In the genomic region with DNA sequence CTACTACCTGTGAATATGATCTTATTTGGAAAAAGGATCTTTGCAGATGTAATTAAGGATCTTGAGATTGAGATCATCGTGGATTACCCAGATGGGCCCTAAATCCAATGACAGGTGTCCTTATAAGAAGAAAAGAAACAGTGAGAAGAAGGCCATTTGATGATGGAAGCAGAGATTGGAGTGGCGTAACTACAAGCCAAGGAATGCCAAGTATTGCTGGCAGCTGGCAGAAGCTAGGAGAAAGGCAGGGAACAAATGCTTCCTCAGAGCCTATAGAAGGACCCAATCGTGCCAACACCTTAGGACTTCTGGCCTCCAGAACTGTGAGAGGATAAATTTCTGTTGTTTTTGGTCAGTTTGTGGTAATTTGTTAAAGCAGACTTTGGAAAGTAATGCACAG, we compare ENCODE assay signal across 37 cellular contexts.
"Had no signal": no experiment of that assay in that cellular context is flagged by ENCODE, and none has a peak within 500 bp of the region (broad histone marks: within the 10 kb centered on the region; RNA-seq: fewer than 3 reads in every experiment).

No MANE protein-coding gene starts in this region.

- H3K4me1 ChIP-seq: adrenal gland, body of pancreas, breast epithelium had no signal

- DNase-seq: activated B cell treated with CpG ODN at 0.5 μM for 24 hours; activated CD4-positive, alpha-beta memory T cell treated with anti-CD3 and anti-CD28 coated beads for 36 hours; activated CD4-positive, alpha-beta T cell treated with anti-CD3 and anti-CD28 coated beads for 4 hours; activated CD4-positive, alpha-beta T cell treated with anti-CD3 and anti-CD28 coated beads, Interleukin-2, amount 50 U/mL, for 1 hour; activated CD4-positive, alpha-beta T cell treated with anti-CD3 and anti-CD28 coated beads, Interleukin-2, amount 50 U/mL, for 4 hours; activated CD4-positive, CD25-positive, alpha-beta regulatory T cell treated with anti-CD3 and anti-CD28 coated beads, Interleukin-2, amount 50 U/mL, for 72 hours; activated CD8-positive, alpha-beta memory T cell treated with anti-CD3 and anti-CD28 coated beads, Interleukin-2, amount 50 U/mL, for 4 hours; activated CD8-positive, alpha-beta T cell treated with anti-CD3 and anti-CD28 coated beads for 36 hours; activated effector memory CD4-positive, alpha-beta T cell treated with anti-CD3 and anti-CD28 coated beads, Interleukin-2, amount 50 U/mL, for 16 hours; activated gamma-delta T cell treated with Interleukin-2 at 50 U/mL for 16 hours; activated naive CD4-positive, alpha-beta T cell; activated naive CD4-positive, alpha-beta T cell treated with anti-CD3 and anti-CD28 coated beads for 36 hours; activated naive CD4-positive, alpha-beta T cell treated with anti-CD3 and anti-CD28 coated beads, Interleukin-2, amount 50 U/mL, for 16 hours; activated naive CD8-positive, alpha-beta T cell treated with anti-CD3 and anti-CD28 coated beads for 36 hours; activated T-cell treated with anti-CD3 and anti-CD28 coated beads for 4 hours; activated T-cell treated with anti-CD3 and anti-CD28 coated beads, Interleukin-2, amount 50 U/mL, for 1 hour; activated T-cell treated with anti-CD3 and anti-CD28 coated beads, Interleukin-2, amount 50 U/mL, for 4 hours; activated T-cell treated with anti-CD3 and anti-CD28 coated beads, Interleukin-2, amount 50 U/mL, for 72 hours; adrenal gland; amniotic stem cell; aorta; body of pancreas; brain microvascular endothelial cell; cerebellar nuclear complex; T-helper 1 cell; T-helper 2 cell; T-helper 9 cell had no signal

- H3K27me3 Mint-ChIP-seq: activated CD4-positive, alpha-beta memory T cell treated with anti-CD3 and anti-CD28 coated beads for 36 hours; activated CD8-positive, alpha-beta T cell treated with anti-CD3 and anti-CD28 coated beads for 36 hours; activated naive CD8-positive, alpha-beta T cell treated with anti-CD3 and anti-CD28 coated beads for 36 hours; central memory CD8-positive, alpha-beta T cell had no signal

- H3K36me3 Mint-ChIP-seq: activated CD4-positive, alpha-beta memory T cell treated with anti-CD3 and anti-CD28 coated beads for 36 hours; activated naive CD4-positive, alpha-beta T cell treated with anti-CD3 and anti-CD28 coated beads, Interleukin-2, amount 50 U/mL, for 72 hours; activated naive CD8-positive, alpha-beta T cell treated with anti-CD3 and anti-CD28 coated beads for 36 hours had no signal

- H3K9me3 ChIP-seq: adrenal gland, body of pancreas, breast epithelium had no signal

- H3K4me1 Mint-ChIP-seq: activated B cell treated with CpG ODN at 0.5 μM for 24 hours; activated CD4-positive, alpha-beta T cell treated with anti-CD3 and anti-CD28 coated beads, Interleukin-2, amount 10 ng/mL, durations not matched to agents 24 days and 14 days; activated naive CD8-positive, alpha-beta T cell treated with anti-CD3 and anti-CD28 coated beads for 36 hours; activated T-helper 17 cell treated with anti-CD3 and anti-CD28 coated beads, Interleukin-2, amount 50 U/mL, for 72 hours; central memory CD8-positive, alpha-beta T cell had no signal

- ATAC-seq: activated CD8-positive, alpha-beta T cell treated with anti-CD3 and anti-CD28 coated beads for 36 hours; activated naive CD4-positive, alpha-beta T cell treated with anti-CD3 and anti-CD28 coated beads, Interleukin-2, amount 50 U/mL, for 72 hours; activated T-cell treated with anti-CD3 and anti-CD28 coated beads, Interleukin-2, amount 50 U/mL, for 4 hours; activated T-cell treated with anti-CD3 and anti-CD28 coated beads, Interleukin-2, amount 50 U/mL, for 72 hours; activated T-helper 17 cell treated with anti-CD3 and anti-CD28 coated beads, Interleukin-2, amount 50 U/mL, for 72 hours; body of pancreas had no signal

- H3K9me3 Mint-ChIP-seq: activated B cell treated with CpG ODN at 0.5 μM for 24 hours; activated CD4-positive, alpha-beta memory T cell treated with anti-CD3 and anti-CD28 coated beads for 36 hours; activated CD4-positive, alpha-beta T cell treated with anti-CD3 and anti-CD28 coated beads, Interleukin-2, amount 10 ng/mL, durations not matched to agents 24 days and 14 days; activated CD8-positive, alpha-beta T cell treated with anti-CD3 and anti-CD28 coated beads for 36 hours; activated naive CD4-positive, alpha-beta T cell treated with anti-CD3 and anti-CD28 coated beads for 36 hours; activated naive CD4-positive, alpha-beta T cell treated with anti-CD3 and anti-CD28 coated beads, Interleukin-2, amount 50 U/mL, for 72 hours; activated naive CD8-positive, alpha-beta T cell treated with anti-CD3 and anti-CD28 coated beads for 36 hours; activated T-cell treated with anti-CD3 and anti-CD28 coated beads, Interleukin-2, amount 50 U/mL, for 4 hours; activated T-cell treated with anti-CD3 and anti-CD28 coated beads, Interleukin-2, amount 50 U/mL, for 72 hours; activated T-helper 1 cell treated with anti-CD3 and anti-CD28 coated beads, Interleukin-12 subunit alpha, Interleukin-12 subunit beta, Interleukin-2, Interleukin-4 antibody, amounts not matched to agents 30 ng/mL and 10 ng/mL and 1 ng/mL, durations not matched to agents 14 hours and 24 hours and 36 hours; activated T-helper 17 cell treated with anti-CD3 and anti-CD28 coated beads, Interleukin-2, amount 50 U/mL, for 72 hours; central memory CD8-positive, alpha-beta T cell; T-helper 1 cell treated with Interleukin-12 subunit alpha and Interleukin-12 subunit beta and Interleukin-4 antibody, amounts not matched to agents 30 μg/mL and 1 μg/mL, for 36 hours; T-helper 2 cell treated with Interferon-gamma antibody and Interleukin-4, amounts not matched to agents 5 μg/mL and 100 μg/mL, for 36 hours had no signal

- H3K36me3 ChIP-seq: adrenal gland, brain microvascular endothelial cell, breast epithelium, cardiac muscle cell had no signal

- H3K27ac ChIP-seq: adrenal gland, body of pancreas, brain microvascular endothelial cell, breast epithelium, cardiac muscle cell, VCaP had no signal

- H3K4me3 Mint-ChIP-seq: activated B cell treated with CpG ODN at 0.5 μM for 24 hours; activated CD4-positive, alpha-beta memory T cell treated with anti-CD3 and anti-CD28 coated beads for 36 hours; activated CD4-positive, alpha-beta T cell treated with anti-CD3 and anti-CD28 coated beads, Interleukin-2, amount 10 ng/mL, durations not matched to agents 24 days and 14 days; activated CD8-positive, alpha-beta T cell treated with anti-CD3 and anti-CD28 coated beads for 36 hours; activated naive CD4-positive, alpha-beta T cell treated with anti-CD3 and anti-CD28 coated beads for 36 hours; activated naive CD8-positive, alpha-beta T cell treated with anti-CD3 and anti-CD28 coated beads for 36 hours; activated T-cell treated with anti-CD3 and anti-CD28 coated beads, Interleukin-2, amount 50 U/mL, for 4 hours; activated T-cell treated with anti-CD3 and anti-CD28 coated beads, Interleukin-2, amount 50 U/mL, for 72 hours; activated T-helper 1 cell treated with anti-CD3 and anti-CD28 coated beads, Interleukin-12 subunit alpha, Interleukin-12 subunit beta, Interleukin-2, Interleukin-4 antibody, amounts not matched to agents 30 ng/mL and 10 ng/mL and 1 ng/mL, durations not matched to agents 14 hours and 24 hours and 36 hours; activated T-helper 17 cell treated with anti-CD3 and anti-CD28 coated beads, Interleukin-2, amount 50 U/mL, for 72 hours; central memory CD8-positive, alpha-beta T cell; T-helper 1 cell treated with Interleukin-12 subunit alpha and Interleukin-12 subunit beta and Interleukin-4 antibody, amounts not matched to agents 30 μg/mL and 1 μg/mL, for 36 hours; T-helper 2 cell treated with Interferon-gamma antibody and Interleukin-4, amounts not matched to agents 5 μg/mL and 100 μg/mL, for 36 hours had no signal

- H3K4me3 ChIP-seq: adrenal gland, body of pancreas, breast epithelium, cardiac muscle cell had no signal

- H3K27me3 ChIP-seq: adrenal gland, body of pancreas, brain microvascular endothelial cell, breast epithelium, cardiac muscle cell had no signal

- H3K27ac Mint-ChIP-seq: activated B cell treated with CpG ODN at 0.5 μM for 24 hours; activated CD4-positive, alpha-beta memory T cell treated with anti-CD3 and anti-CD28 coated beads for 36 hours; activated CD4-positive, alpha-beta T cell treated with anti-CD3 and anti-CD28 coated beads, Interleukin-2, amount 10 ng/mL, durations not matched to agents 24 days and 14 days; activated CD8-positive, alpha-beta T cell treated with anti-CD3 and anti-CD28 coated beads for 36 hours; activated naive CD4-positive, alpha-beta T cell treated with anti-CD3 and anti-CD28 coated beads for 36 hours; activated naive CD4-positive, alpha-beta T cell treated with anti-CD3 and anti-CD28 coated beads, Interleukin-2, amount 50 U/mL, for 72 hours; activated naive CD8-positive, alpha-beta T cell treated with anti-CD3 and anti-CD28 coated beads for 36 hours; activated T-cell treated with anti-CD3 and anti-CD28 coated beads, Interleukin-2, amount 50 U/mL, for 72 hours; activated T-helper 1 cell treated with anti-CD3 and anti-CD28 coated beads, Interleukin-12 subunit alpha, Interleukin-12 subunit beta, Interleukin-2, Interleukin-4 antibody, amounts not matched to agents 30 ng/mL and 10 ng/mL and 1 ng/mL, durations not matched to agents 14 hours and 24 hours and 36 hours; activated T-helper 17 cell treated with anti-CD3 and anti-CD28 coated beads, Interleukin-2, amount 50 U/mL, for 72 hours; T-helper 1 cell treated with Interleukin-12 subunit alpha and Interleukin-12 subunit beta and Interleukin-4 antibody, amounts not matched to agents 30 μg/mL and 1 μg/mL, for 36 hours; T-helper 2 cell treated with Interferon-gamma antibody and Interleukin-4, amounts not matched to agents 5 μg/mL and 100 μg/mL, for 36 hours had no signal
